Comparison of ENCODE assay signal across 8 cellular contexts in the genomic region with DNA sequence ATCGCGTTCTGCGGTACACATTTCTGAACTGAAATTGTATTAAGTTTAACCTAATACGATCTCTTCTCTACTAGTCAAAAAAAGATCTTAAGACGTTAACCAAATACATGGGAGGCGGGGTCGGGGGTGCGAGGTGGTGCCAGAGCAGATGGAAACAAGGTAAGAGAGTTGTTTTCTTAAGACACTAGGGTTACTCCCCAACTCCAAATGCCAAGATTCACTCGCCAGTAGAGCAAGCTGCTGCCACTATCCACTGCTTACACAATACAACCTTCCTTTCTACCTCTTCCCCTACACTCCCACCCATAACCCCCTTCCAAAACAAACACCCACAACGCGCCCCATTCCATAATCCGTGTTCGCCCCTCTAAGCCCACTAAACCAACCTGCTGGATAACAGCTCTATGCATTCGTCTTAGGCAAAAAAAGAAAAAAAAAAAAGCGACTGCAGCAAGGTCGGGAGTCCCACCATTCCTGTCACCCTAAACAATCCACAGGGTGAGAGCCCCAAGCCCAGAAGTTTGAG. TPM values are rescaled to one million over a fixed set of nuclear protein-coding genes. Genes with fewer than 3 reads are reported as not detected.
DNase-seq lines count a peak whose midpoint lies in the region; ATAC-seq and TF ChIP-seq lines count a peak whose summit lies in the region.

No MANE protein-coding gene starts in this region.

- H3K36me3 Mint-ChIP-seq in activated CD4-positive, alpha-beta T cell treated with anti-CD3 and anti-CD28 coated beads for 36 hours (ENCODE audit: low read depth), result no peaks in the 10 kb centered on the region
- H3K36me3 Mint-ChIP-seq in central memory CD8-positive, alpha-beta T cell (ENCODE audit: insufficient read depth), result peaks cover 6% of the 10 kb centered on the region

- peaks cover 4% of the 10 kb centered on the region for H3K27me3 ChIP-seq in Panc1 (ENCODE audit: control insufficient read depth, insufficient read depth, low read length)
- H3K27me3 ChIP-seq in tibial nerve, result no peaks in the 10 kb centered on the region

- DNase-seq in activated CD4-positive, alpha-beta T cell treated with anti-CD3 and anti-CD28 coated beads for 36 hours, result peak; percentile 49
- DNase-seq in activated CD4-positive, alpha-beta T cell treated with anti-CD3 and anti-CD28 coated beads for 1 hour, result no peak
- DNase-seq in Panc1 (ENCODE audit: low read depth, low spot score), result no peak
- DNase-seq in central memory CD8-positive, alpha-beta T cell (ENCODE audit: low spot score in 2 of 2), result no peak
- DNase-seq in lung microvascular endothelial cell (ENCODE audit: low read depth in 2 of 2), result peak; percentile 8 to 17
- no peak for DNase-seq in tibial nerve (ENCODE audit: low spot score in 2 of 2)
- no peak for DNase-seq in hippocampal formation (lab: John Stamatoyannopoulos, UW)

- POLR2A ChIA-PET in activated CD4-positive, alpha-beta T cell treated with anti-CD3 and anti-CD28 coated beads for 36 hours (lab: Charles Lee), result interaction anchor here (0.7 kb wide), 1 partner anchor 213 kb away, joined by 3 read pairs; no protein-coding TSS in a partner anchor
- POLR2A ChIA-PET in Panc1 (lab: Charles Lee), result no interaction called here

- CTCF ChIA-PET in activated CD4-positive, alpha-beta T cell treated with anti-CD3 and anti-CD28 coated beads for 36 hours (lab: Charles Lee), result no interaction called here
- CTCF ChIA-PET in Panc1 (lab: Charles Lee), result no interaction called here

- in situ Hi-C loops in Panc1 (cut with HindIII; ENCODE audit: low pct_unique_long_range_greater_than_20kb, low sequenced_read_pairs), result no loop called here

- H3K4me3 Mint-ChIP-seq in activated CD4-positive, alpha-beta T cell treated with anti-CD3 and anti-CD28 coated beads for 36 hours, result peak overlapping the region; percentile 98
- H3K4me3 Mint-ChIP-seq in central memory CD8-positive, alpha-beta T cell, result peak overlapping the region; percentile 85

- H3K27ac Mint-ChIP-seq in activated CD4-positive, alpha-beta T cell treated with anti-CD3 and anti-CD28 coated beads for 36 hours, result peak overlapping the region; percentile 91
- peak overlapping the region; percentile 55 for H3K27ac Mint-ChIP-seq in central memory CD8-positive, alpha-beta T cell (ENCODE audit: low read depth)

- 4% methylated on average over 16 of the region's 16 CpGs for WGBS in tibial nerve, 2 donors

- H3K4me3 ChIP-seq in Panc1 (ENCODE audit: low read depth in 2 of 2, low read length in 2 of 2) (peak overlapping the region; percentile 87 to 93), tibial nerve (peak overlapping the region; percentile 74 to 98 (median 90))

- TF ChIP-seq POLR2A in tibial nerve (IDR thresholded peaks at IDR 0.05), result no peak

- H3K9me3 ChIP-seq in Panc1 (ENCODE audit: control insufficient read depth, insufficient read depth, low read depth, low read length), result no peaks in the 10 kb centered on the region
- H3K9me3 ChIP-seq in tibial nerve, result no peaks in the 10 kb centered on the region

- H3K4me1 Mint-ChIP-seq in activated CD4-positive, alpha-beta T cell treated with anti-CD3 and anti-CD28 coated beads for 36 hours, result peaks cover 13% of the 10 kb centered on the region
- peaks cover 35% of the 10 kb centered on the region for H3K4me1 Mint-ChIP-seq in central memory CD8-positive, alpha-beta T cell

- H3K4me1 ChIP-seq in Panc1 (ENCODE audit: control insufficient read depth, insufficient read depth, low read length) (peaks cover 5% of the 10 kb centered on the region; the same call in 1 of the 2 replicates), tibial nerve (peaks cover 0 to 29% (median 5%) of the 10 kb centered on the region in 4 donors)

- no peak for TF ChIP-seq EP300 in tibial nerve (IDR thresholded peaks at IDR 0.05)

- no peaks in the 10 kb centered on the region; the same call in 1 of the 2 replicates for H3K36me3 ChIP-seq in Panc1 (ENCODE audit: control insufficient read depth, insufficient read depth, low read length)
- H3K36me3 ChIP-seq in tibial nerve, result no peaks in the 10 kb centered on the region

- H3K9me3 Mint-ChIP-seq in activated CD4-positive, alpha-beta T cell treated with anti-CD3 and anti-CD28 coated beads for 36 hours (ENCODE audit: low read depth), result no peaks in the 10 kb centered on the region
- H3K9me3 Mint-ChIP-seq in central memory CD8-positive, alpha-beta T cell, result no peaks in the 10 kb centered on the region

- H3K27ac ChIP-seq in Panc1 (ENCODE audit: low read length) (peak overlapping the region; percentile 90), tibial nerve (peak overlapping the region; percentile 91 to 97 (median 96))

- BruUV-seq in Panc1 (replicated peaks; lab: Mats Ljungman, UMichigan), result TSS peak; percentile 51

- H3K27me3 Mint-ChIP-seq in activated CD4-positive, alpha-beta T cell treated with anti-CD3 and anti-CD28 coated beads for 36 hours, result peaks cover 20% of the 10 kb centered on the region
- H3K27me3 Mint-ChIP-seq in central memory CD8-positive, alpha-beta T cell, result no peaks in the 10 kb centered on the region

- TF ChIP-seq CTCF in Panc1 (IDR thresholded peaks at IDR 0.05) (no peak), tibial nerve (IDR thresholded peaks at IDR 0.05) (no peak)

- ATAC-seq in activated CD4-positive, alpha-beta T cell treated with anti-CD3 and anti-CD28 coated beads for 36 hours, result no peak
- no peak for ATAC-seq in Panc1
- ATAC-seq in central memory CD8-positive, alpha-beta T cell (replicated peaks; ENCODE audit: extremely low read depth, poor library complexity, severe bottlenecking), result no peak
- no peak for ATAC-seq in HG03135 (IDR thresholded peaks at IDR 0.05; ENCODE audit: unreplicated experiment)

- intact Hi-C loops in activated CD4-positive, alpha-beta T cell treated with anti-CD3 and anti-CD28 coated beads for 36 hours (cut with DNase I, micrococcal nuclease), result loop anchor here (5.0 kb wide), 2 partner anchors 508 to 1793 kb away; a partner anchor contains a TSS
- intact Hi-C loops in Panc1 (cut with micrococcal nuclease; ENCODE audit: unreplicated experiment), result no loop called here

RNA-seq across cellular contexts. Expression of a gene that starts 1.3 kb away (rescaled TPM):
- 1 to 10 TPM; 6.7 to 8.0 TPM for total RNA-seq in activated CD4-positive, alpha-beta T cell treated with anti-CD3 and anti-CD28 coated beads for 36 hours
- 17.5 TPM for total RNA-seq in Panc1 (2021; ENCODE audit: unreplicated experiment)
- 6.4 TPM for polyA plus RNA-seq in Panc1 (2012; ENCODE audit: insufficient read length)
- total RNA-seq in lung microvascular endothelial cell, result 11.8 and 16.9 TPM in 2 replicates
- 10 to 100 TPM; 17.3 to 35.0 (median 18.7) TPM for total RNA-seq in tibial nerve

Comparison
In these comparisons a context has a peak if more than half of its experiments do, and no peak if none do; other contexts are left out.
1. DNase-seq: peak in activated CD4-positive, alpha-beta T cell treated with anti-CD3 and anti-CD28 coated beads for 36 hours (single experiment) and lung microvascular endothelial cell (2 of 2); none in activated CD4-positive, alpha-beta T cell treated with anti-CD3 and anti-CD28 coated beads for 1 hour (single experiment), Panc1 (single experiment), central memory CD8-positive, alpha-beta T cell (0 of 2), tibial nerve (0 of 2) and hippocampal formation (0 of 2).